Comparison of ENCODE assay signal across 8 cellular contexts in the genomic region with DNA sequence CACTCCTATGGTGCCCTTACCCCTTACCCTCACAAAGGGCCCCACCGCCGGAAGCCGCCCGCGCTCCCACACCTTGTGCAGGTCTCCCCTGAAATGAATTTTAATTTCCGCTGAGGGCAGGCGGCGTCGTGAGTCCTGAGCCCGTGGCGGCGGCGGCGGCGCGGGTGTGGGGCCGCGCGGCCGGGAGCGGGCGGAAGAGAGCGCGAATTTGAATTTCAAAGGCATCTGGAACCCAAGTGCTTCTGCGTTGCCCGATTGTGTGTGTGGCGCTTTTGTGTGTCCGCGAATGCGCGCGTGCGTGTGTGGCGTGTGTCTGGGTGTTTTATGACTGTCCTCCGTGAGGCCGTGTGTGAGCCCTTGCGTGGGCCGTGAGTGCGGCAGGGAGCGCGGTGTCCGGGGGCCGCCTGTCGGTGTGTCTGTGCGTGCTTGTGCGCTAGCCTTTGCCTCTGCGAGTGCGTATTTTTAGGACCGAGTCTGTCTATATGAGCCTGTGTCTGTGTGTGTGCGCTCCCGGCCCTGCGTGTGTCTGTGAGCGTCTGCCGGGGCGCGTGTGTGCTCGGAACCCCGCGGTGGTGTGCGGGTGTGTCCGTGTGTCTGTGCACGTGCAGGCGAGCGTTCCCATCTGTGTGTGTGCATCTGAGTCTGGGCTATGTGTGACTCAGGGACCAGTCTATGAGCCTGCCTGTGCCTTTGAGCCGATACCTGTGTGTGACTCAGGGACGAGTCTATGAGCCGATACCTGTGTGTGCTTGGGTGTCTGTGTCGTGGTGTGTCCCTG. TPM values are rescaled to one million over a fixed set of nuclear protein-coding genes. Genes with fewer than 3 reads are reported as not detected.
A peak's percentile ranks its signal among the peaks of the same experiment; 100 is the strongest.
DNase-seq lines count a peak whose midpoint lies in the region; ATAC-seq and TF ChIP-seq lines count a peak whose summit lies in the region.

No MANE protein-coding gene starts in this region.

- H3K4me3 ChIP-seq in vagina, result peak overlapping the region; percentile 22 to 28

- H3K4me1 ChIP-seq in vagina, result peaks cover 15% of the 10 kb centered on the region

- peak; percentile 42 for ATAC-seq in Right ventricle myocardium superior (ENCODE audit: poor library complexity)
- ATAC-seq in natural killer cell treated with Interleukin-12 subunit alpha and Interleukin-12 subunit beta and Interleukin-15 and Interleukin-18, amount 100 ng/mL, for 72 hours, result peak; percentile 42 to 54
- no peak for ATAC-seq in GM21723 (IDR thresholded peaks at IDR 0.05; ENCODE audit: unreplicated experiment)

- TF ChIP-seq POLR2A in vagina (IDR thresholded peaks at IDR 0.05), result no peak

- H3K36me3 ChIP-seq in vagina, result no peaks in the 10 kb centered on the region

- no peaks in the 10 kb centered on the region for H3K36me3 Mint-ChIP-seq in chondrocyte (ENCODE audit: low read depth)
- peaks cover 4% of the 10 kb centered on the region for H3K36me3 Mint-ChIP-seq in natural killer cell treated with Interleukin-12 subunit alpha and Interleukin-12 subunit beta and Interleukin-15 and Interleukin-18, amount 100 ng/mL, for 72 hours

- H3K9me3 ChIP-seq in vagina, result no peaks in the 10 kb centered on the region

- peaks cover 6% of the 10 kb centered on the region for H3K27me3 ChIP-seq in vagina

- H3K27ac Mint-ChIP-seq in chondrocyte (ENCODE audit: unreplicated experiment), result peak overlapping the region; percentile 22
- peak overlapping the region in 1 of 2 donors; percentile 29 for H3K27ac Mint-ChIP-seq in natural killer cell treated with Interleukin-12 subunit alpha and Interleukin-12 subunit beta and Interleukin-15 and Interleukin-18, amount 100 ng/mL, for 72 hours

- H3K27ac ChIP-seq in vagina, result no peak overlapping the region

- no peaks in the 10 kb centered on the region for H3K9me3 Mint-ChIP-seq in chondrocyte (ENCODE audit: low read depth)
- H3K9me3 Mint-ChIP-seq in natural killer cell treated with Interleukin-12 subunit alpha and Interleukin-12 subunit beta and Interleukin-15 and Interleukin-18, amount 100 ng/mL, for 72 hours, result no peaks in the 10 kb centered on the region

- peak; percentile 44 for TF ChIP-seq CTCF in chondrocyte (IDR thresholded peaks at IDR 0.05)
- no peak for TF ChIP-seq CTCF in vagina (IDR thresholded peaks at IDR 0.05)

- H3K4me3 Mint-ChIP-seq in chondrocyte (ENCODE audit: unreplicated experiment), result peak overlapping the region; percentile 78
- peak overlapping the region; percentile 91 for H3K4me3 Mint-ChIP-seq in natural killer cell treated with Interleukin-12 subunit alpha and Interleukin-12 subunit beta and Interleukin-15 and Interleukin-18, amount 100 ng/mL, for 72 hours

- H3K27me3 Mint-ChIP-seq in chondrocyte (ENCODE audit: low read depth), result peaks cover 27% of the 10 kb centered on the region
- H3K27me3 Mint-ChIP-seq in natural killer cell treated with Interleukin-12 subunit alpha and Interleukin-12 subunit beta and Interleukin-15 and Interleukin-18, amount 100 ng/mL, for 72 hours, result peaks cover 36 to 50% of the 10 kb centered on the region in 2 donors

- DNase-seq in Right ventricle myocardium superior (no peak), cardiac septum (ENCODE audit: low spot score) (no peak), chondrocyte (ENCODE audit: low spot score) (no peak), vagina (ENCODE audit: extremely low spot score in 2 of 2) (no peak), NCI-H2081 treated with DMSO at 0.1 percent for 48 hours (lab: John Stamatoyannopoulos, UW) (no peak), posterior vena cava (ENCODE audit: low spot score) (no peak)
- DNase-seq in natural killer cell treated with Interleukin-12 subunit alpha and Interleukin-12 subunit beta and Interleukin-15 and Interleukin-18, amount 100 ng/mL, for 72 hours (ENCODE audit: low spot score), result no peak

- peaks cover 21% of the 10 kb centered on the region for H3K4me1 Mint-ChIP-seq in chondrocyte (ENCODE audit: low read depth)
- H3K4me1 Mint-ChIP-seq in natural killer cell treated with Interleukin-12 subunit alpha and Interleukin-12 subunit beta and Interleukin-15 and Interleukin-18, amount 100 ng/mL, for 72 hours (ENCODE audit: low read depth in 2 of 2), result peaks cover 15 to 18% of the 10 kb centered on the region in 2 donors

- intact Hi-C loops in Right ventricle myocardium superior (cut with DNase I), result no loop called here
- intact Hi-C loops in cardiac septum (cut with DNase I), result no loop called here
- intact Hi-C loops in vagina (cut with DNase I), result no loop called here
- intact Hi-C loops in posterior vena cava (cut with DNase I), result loop anchor here in 1 of 2 donors (10.0 kb wide), 1 partner anchor 207 kb away; no protein-coding TSS in a partner anchor

RNA-seq across cellular contexts. Expression of a gene that starts 7.9 kb away (rescaled TPM):
- total RNA-seq in Right ventricle myocardium superior (14.7 TPM), cardiac septum (7.7 TPM), chondrocyte (11.9 to 20.4 TPM (median 12.2 TPM) in 3 replicates), vagina (3.9 TPM), posterior vena cava (1 to 10 TPM; 3.8 to 5.3 TPM)
- total RNA-seq in natural killer cell treated with Interleukin-12 subunit alpha and Interleukin-12 subunit beta and Interleukin-15 and Interleukin-18, amount 100 ng/mL, for 72 hours, result 1 to 10 TPM in 1 of 2 donors, not detected in 1; 1.2 TPM

RNA-seq across cellular contexts. Expression of a gene that starts 43.7 kb away (rescaled TPM):
- total RNA-seq in Right ventricle myocardium superior, result not detected
- 0.19 TPM for total RNA-seq in cardiac septum
- 0.46 to 7.3 TPM (median 5.2 TPM) in 3 replicates for total RNA-seq in chondrocyte
- total RNA-seq in natural killer cell treated with Interleukin-12 subunit alpha and Interleukin-12 subunit beta and Interleukin-15 and Interleukin-18, amount 100 ng/mL, for 72 hours, result not detected
- 4.2 TPM for total RNA-seq in vagina
- total RNA-seq in posterior vena cava, result 10 to 100 TPM; 13.5 to 23.0 TPM
